ENCODE assay signal across 9 cellular contexts in genomic region chr11:111540114-111540920, GRCh38. TPM values are rescaled to one million over a fixed set of nuclear protein-coding genes. Genes with fewer than 3 reads are reported as not detected.
A peak's percentile ranks its signal among the peaks of the same experiment; 100 is the strongest.
DNase-seq lines count a peak whose midpoint lies in the region; TF ChIP-seq lines count a peak whose summit lies in the region.
"Had no signal": no experiment of that assay in that cellular context is flagged by ENCODE, and none has a peak within 500 bp of the region (broad histone marks: within the 10 kb centered on the region; RNA-seq: fewer than 3 reads in every experiment).

LAYN (plus strand) TSS chr11:111540720; CDS start chr11:111540844, 124 bp downstream.

- H3K9ac ChIP-seq in SK-N-SH (peak within 1 kb of the TSS; percentile 98), skeletal muscle satellite cell (ENCODE audit: low read depth, low read length) (peak within 1 kb of the TSS; percentile 76)

- H4K20me1 ChIP-seq in SK-N-SH (ENCODE audit: insufficient read depth) = peaks cover 12% of the 10 kb centered on the region

- no peaks in the 10 kb centered on the region for H3K9me3 ChIP-seq in SK-N-SH
- H3K9me3 ChIP-seq in skeletal muscle satellite cell (replicated peaks; ENCODE audit: low read length) = no peaks in the 10 kb centered on the region

- CTCF ChIA-PET in SK-N-SH (lab: Yijun Ruan, JAX) = interaction anchor here (0.9 to 2.1 kb wide), 6 partner anchors 20 to 86 kb away, joined by 3 to 6 read pairs (median 3); no protein-coding TSS in a partner anchor

- WGBS in SK-N-SH (ENCODE audit: low lambda C conversion rate) = 42% methylated on average over 35 of the region's 70 CpGs

- H3K27ac ChIP-seq in SK-N-SH (ENCODE audit: low read depth in 2 of 2, low read length in 1 of 2) = peak within 1 kb of the TSS; percentile 81 to 95
- peak within 1 kb of the TSS; percentile 67 for H3K27ac ChIP-seq in caudate nucleus (ENCODE audit: low read depth, low read length)
- H3K27ac ChIP-seq: 22Rv1 had no signal

- peak within 1 kb of the TSS; percentile 80 to 82 for H3K4me3 ChIP-seq in SK-N-SH (ENCODE audit: low read depth in 2 of 2, low read length in 1 of 2)
- H3K4me3 ChIP-seq in skeletal muscle satellite cell (ENCODE audit: low read length) = peak within 1 kb of the TSS; percentile 78

- H3K79me2 ChIP-seq in SK-N-SH (ENCODE audit: insufficient read depth) = peaks cover 61% of the 10 kb centered on the region

- no peak for TF ChIP-seq EP300 in SK-N-SH (IDR thresholded peaks at IDR 0.05; ENCODE audit: borderline replicate concordance in 1 of 2, low read depth in 1 of 2, low read length in 1 of 2)

- H3K27me3 ChIP-seq in SK-N-SH (ENCODE audit: insufficient read depth) = no peaks in the 10 kb centered on the region
- no peaks in the 10 kb centered on the region for H3K27me3 ChIP-seq in skeletal muscle satellite cell (ENCODE audit: control insufficient read depth, insufficient read depth, low read length)

- POLR2A ChIA-PET in SK-N-SH (lab: Yijun Ruan, JAX) = no interaction called here

- TF ChIP-seq RAD21 in SK-N-SH (IDR thresholded peaks at IDR 0.05; ENCODE audit: low read length) = no peak

- peak within 1 kb of the TSS; percentile 94 for H3K4me2 ChIP-seq in SK-N-SH
- peak within 1 kb of the TSS; percentile 99 for H3K4me2 ChIP-seq in skeletal muscle satellite cell (ENCODE audit: low read length)

- H3K36me3 ChIP-seq in SK-N-SH (replicated peaks in 1 of 2; ENCODE audit: control insufficient read depth in 1 of 2, insufficient read depth in 2 of 2, low read length in 1 of 2) (peaks cover 25 to 35% of the 10 kb centered on the region in 2 experiments), skeletal muscle satellite cell (ENCODE audit: insufficient read depth, low read length) (peaks cover 11% of the 10 kb centered on the region)

- H2AFZ ChIP-seq in SK-N-SH (ENCODE audit: low read depth) = peak within 1 kb of the TSS; percentile 57

- H3F3A ChIP-seq in SK-N-SH (replicated peaks; ENCODE audit: insufficient read depth) = peaks cover 11% of the 10 kb centered on the region

- DNase-seq in DMS 273 (lab: John Stamatoyannopoulos, UW; ENCODE audit: unreplicated experiment) (peak; percentile 81), DMS 273 treated with DMSO at 0.1 percent for 48 hours (lab: John Stamatoyannopoulos, UW) (no peak), SK-N-SH (peak; percentile 86), caudate nucleus (lab: John Stamatoyannopoulos, UW) (peak in 53 of 61 donors; percentile 7 to 76 (median 50)), iris pigment epithelial cell (ENCODE audit: low read depth) (peak; percentile 61), DMS153 (lab: John Stamatoyannopoulos, UW) (no peak), inferior parietal cortex (ENCODE audit: extremely low spot score) (no peak)

- H3K4me1 ChIP-seq in SK-N-SH (ENCODE audit: control insufficient read depth in 1 of 2, insufficient read depth in 2 of 2, low read depth in 1 of 2, low read length in 1 of 2) = peaks cover 12 to 34% of the 10 kb centered on the region in 2 experiments; a peak in 3 of 4 replicates
- H3K4me1 ChIP-seq in skeletal muscle satellite cell (ENCODE audit: control insufficient read depth, insufficient read depth, low read length) = peaks cover 21% of the 10 kb centered on the region

- no peak for TF ChIP-seq CTCF in SK-N-SH (IDR thresholded peaks at IDR 0.05)

- no peaks in the 10 kb centered on the region for H3K9me2 ChIP-seq in SK-N-SH

TF ChIP-seq in SK-N-SH, 30 proteins besides CTCF, POLR2A, EP300 and RAD21:
- TF ChIP-seq, protein P1, sequence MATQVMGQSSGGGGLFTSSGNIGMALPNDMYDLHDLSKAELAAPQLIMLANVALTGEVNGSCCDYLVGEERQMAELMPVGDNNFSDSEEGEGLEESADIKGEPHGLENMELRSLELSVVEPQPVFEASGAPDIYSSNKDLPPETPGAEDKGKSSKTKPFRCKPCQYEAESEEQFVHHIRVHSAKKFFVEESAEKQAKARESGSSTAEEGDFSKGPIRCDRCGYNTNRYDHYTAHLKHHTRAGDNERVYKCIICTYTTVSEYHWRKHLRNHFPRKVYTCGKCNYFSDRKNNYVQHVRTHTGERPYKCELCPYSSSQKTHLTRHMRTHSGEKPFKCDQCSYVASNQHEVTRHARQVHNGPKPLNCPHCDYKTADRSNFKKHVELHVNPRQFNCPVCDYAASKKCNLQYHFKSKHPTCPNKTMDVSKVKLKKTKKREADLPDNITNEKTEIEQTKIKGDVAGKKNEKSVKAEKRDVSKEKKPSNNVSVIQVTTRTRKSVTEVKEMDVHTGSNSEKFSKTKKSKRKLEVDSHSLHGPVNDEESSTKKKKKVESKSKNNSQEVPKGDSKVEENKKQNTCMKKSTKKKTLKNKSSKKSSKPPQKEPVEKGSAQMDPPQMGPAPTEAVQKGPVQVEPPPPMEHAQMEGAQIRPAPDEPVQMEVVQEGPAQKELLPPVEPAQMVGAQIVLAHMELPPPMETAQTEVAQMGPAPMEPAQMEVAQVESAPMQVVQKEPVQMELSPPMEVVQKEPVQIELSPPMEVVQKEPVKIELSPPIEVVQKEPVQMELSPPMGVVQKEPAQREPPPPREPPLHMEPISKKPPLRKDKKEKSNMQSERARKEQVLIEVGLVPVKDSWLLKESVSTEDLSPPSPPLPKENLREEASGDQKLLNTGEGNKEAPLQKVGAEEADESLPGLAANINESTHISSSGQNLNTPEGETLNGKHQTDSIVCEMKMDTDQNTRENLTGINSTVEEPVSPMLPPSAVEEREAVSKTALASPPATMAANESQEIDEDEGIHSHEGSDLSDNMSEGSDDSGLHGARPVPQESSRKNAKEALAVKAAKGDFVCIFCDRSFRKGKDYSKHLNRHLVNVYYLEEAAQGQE (IDR thresholded peaks at IDR 0.05; ENCODE audit: low read depth, low read length) = peak; percentile 18; the same call in 1 of the 2 replicates
- TF ChIP-seq CHD2 (IDR thresholded peaks at IDR 0.05; ENCODE audit: low read length, partially characterized antibody) = no peak
- peak; percentile 88; the same call in 1 of the 2 replicates for TF ChIP-seq TAF1 (IDR thresholded peaks at IDR 0.05; ENCODE audit: borderline replicate concordance, low read depth, low read length)
- no peak; the same call in 1 of the 2 replicates for TF ChIP-seq TCF12 (IDR thresholded peaks at IDR 0.05)
- peak; percentile 20; the same call in 1 of the 2 replicates for TF ChIP-seq PBX3 (IDR thresholded peaks at IDR 0.05)
- peak; percentile 32 for TF ChIP-seq POLR2AphosphoS5 (IDR thresholded peaks at IDR 0.05; ENCODE audit: low read depth, low read length)

RNA-seq across cellular contexts. Expression of gene LAYN, which starts in this region (rescaled TPM):
- 366 and 437 TPM in 2 replicates for polyA plus RNA-seq in SK-N-SH (2012; rRNA removed)
- 389 and 422 TPM in 2 replicates for polyA plus RNA-seq in SK-N-SH (2012; cell fraction: cytosol; rRNA removed)
- 219 and 356 TPM in 2 replicates for polyA plus RNA-seq in SK-N-SH (2012; cell fraction: nucleus; rRNA removed)
- 7.0 and 11.4 TPM in 2 replicates for total RNA-seq in skeletal muscle satellite cell (2012; rRNA removed)

Comparison
In these comparisons a context has a peak if more than half of its experiments do, and no peak if none do; other contexts are left out.
1. DNase-seq: peak in DMS 273 (single experiment), SK-N-SH (single experiment), caudate nucleus (53 of 61) and iris pigment epithelial cell (single experiment); none in DMS 273 treated with DMSO at 0.1 percent for 48 hours (single experiment), DMS153 (single experiment) and inferior parietal cortex (single experiment).